Comparison of ENCODE assay signal across 8 cellular contexts in the genomic region with DNA sequence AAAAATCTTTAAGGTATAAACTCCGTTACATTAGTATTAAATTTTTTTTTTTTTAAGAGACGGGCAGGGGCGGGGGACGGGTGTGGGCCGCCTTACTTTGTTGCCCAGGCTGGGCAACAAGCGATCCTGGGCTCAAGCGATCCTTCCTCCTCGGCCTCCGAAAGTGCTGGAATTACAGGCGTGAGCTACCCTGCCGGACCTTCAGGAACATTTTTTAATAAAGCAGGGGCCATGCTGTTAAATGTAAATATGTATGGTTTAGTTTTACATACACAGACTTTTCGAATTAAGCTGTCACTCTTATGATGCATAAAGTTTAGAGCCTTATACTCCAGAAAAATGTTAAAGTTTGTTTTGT. TPM values are rescaled to one million over a fixed set of nuclear protein-coding genes. Genes with fewer than 3 reads are reported as not detected.
DNase-seq lines count a peak whose midpoint lies in the region; ATAC-seq and TF ChIP-seq lines count a peak whose summit lies in the region.

No MANE protein-coding gene starts in this region.

- H3K4me3 Mint-ChIP-seq in activated naive CD4-positive, alpha-beta T cell treated with anti-CD3 and anti-CD28 coated beads for 36 hours = peak overlapping the region; percentile 58

- in situ Hi-C loops in transverse colon (cut with MboI; ENCODE audit: low pct_ligation_motif_present in 1 of 4, low pct_unique_long_range_greater_than_20kb in 1 of 4, low sequenced_read_pairs in 3 of 4) = no loop called here

- H3K9me3 ChIP-seq in ascending aorta = no peaks in the 10 kb centered on the region
- H3K9me3 ChIP-seq in right lobe of liver = no peaks in the 10 kb centered on the region
- H3K9me3 ChIP-seq in transverse colon = no peaks in the 10 kb centered on the region

- H3K4me1 Mint-ChIP-seq in activated naive CD4-positive, alpha-beta T cell treated with anti-CD3 and anti-CD28 coated beads for 36 hours (ENCODE audit: low read depth) = peaks cover 44% of the 10 kb centered on the region

- TF ChIP-seq CTCF in ascending aorta (IDR thresholded peaks at IDR 0.05) (no peak), right lobe of liver (IDR thresholded peaks at IDR 0.05) (no peak), transverse colon (IDR thresholded peaks at IDR 0.05) (no peak)

- H3K27ac ChIP-seq in ascending aorta (peak overlapping the region; percentile 97 to 98), right lobe of liver (no peak overlapping the region), transverse colon (peak overlapping the region; percentile 95 to 98 (median 98))

- H3K36me3 ChIP-seq in ascending aorta (no peaks in the 10 kb centered on the region), right lobe of liver (no peaks in the 10 kb centered on the region), transverse colon (no peaks in the 10 kb centered on the region)

- CTCF ChIA-PET in activated naive CD4-positive, alpha-beta T cell treated with anti-CD3 and anti-CD28 coated beads for 36 hours (lab: Charles Lee) = interaction anchor here (0.7 to 0.8 kb wide), 2 partner anchors 33 to 67 kb away, joined by 3 to 6 read pairs; no protein-coding TSS in a partner anchor

- DNase-seq in activated naive CD4-positive, alpha-beta T cell treated with anti-CD3 and anti-CD28 coated beads for 36 hours = no peak
- no peak for DNase-seq in activated naive CD4-positive, alpha-beta T cell treated with anti-CD3 and anti-CD28 coated beads, Interleukin-2, amount 50 U/mL, for 16 hours
- DNase-seq in ascending aorta (ENCODE audit: low spot score in 2 of 2) (no peak), right lobe of liver (no peak), transverse colon (no peak), NCI-H1048 (lab: John Stamatoyannopoulos, UW) (no peak), OCI-M1 (lab: John Stamatoyannopoulos, UW) (no peak), NCI-H2171 treated with DMSO at 0.1 percent for 48 hours (lab: John Stamatoyannopoulos, UW) (no peak)

- TF ChIP-seq POLR2A in right lobe of liver (IDR thresholded peaks at IDR 0.05) (no peak), transverse colon (IDR thresholded peaks at IDR 0.05) (no peak)

- no peak overlapping the region for H3K27ac Mint-ChIP-seq in activated naive CD4-positive, alpha-beta T cell treated with anti-CD3 and anti-CD28 coated beads for 36 hours

- ATAC-seq in right lobe of liver = no peak

- no peaks in the 10 kb centered on the region for H3K27me3 ChIP-seq in ascending aorta
- H3K27me3 ChIP-seq in right lobe of liver = no peaks in the 10 kb centered on the region
- H3K27me3 ChIP-seq in transverse colon = no peaks in the 10 kb centered on the region

- WGBS in right lobe of liver (ENCODE audit: insufficient coverage, low coverage, low lambda C conversion rate, missing lambda C conversion rate) = 41% methylated on average over 12 of the region's 12 CpGs
- WGBS in transverse colon (ENCODE audit: low coverage in 1 of 2), 2 donors = 6 to 15% methylated on average over 2 to 12 of the region's 12 CpGs

- intact Hi-C loops in activated naive CD4-positive, alpha-beta T cell treated with anti-CD3 and anti-CD28 coated beads for 36 hours (cut with micrococcal nuclease) = loop anchor here (1.0 to 10.0 kb wide), 3 partner anchors 36 to 710 kb away; a partner anchor contains a TSS
- intact Hi-C loops in ascending aorta (cut with DNase I) = loop anchor here (5.0 kb wide), 1 partner anchor 810 kb away; no protein-coding TSS in a partner anchor
- intact Hi-C loops in right lobe of liver (cut with DNase I) = no loop called here
- intact Hi-C loops in transverse colon (cut with DNase I; ENCODE audit: low total_unique reads) = no loop called here

- H3K9me3 Mint-ChIP-seq in activated naive CD4-positive, alpha-beta T cell treated with anti-CD3 and anti-CD28 coated beads for 36 hours = no peaks in the 10 kb centered on the region

- H3K4me1 ChIP-seq in ascending aorta = peaks cover 0 to 29% of the 10 kb centered on the region in 2 donors
- peaks cover 0 to 16% (median 4%) of the 10 kb centered on the region in 4 donors for H3K4me1 ChIP-seq in right lobe of liver
- peaks cover 6 to 41% (median 15%) of the 10 kb centered on the region in 4 donors for H3K4me1 ChIP-seq in transverse colon

- H3K4me3 ChIP-seq in ascending aorta (peak overlapping the region; percentile 73 to 94), right lobe of liver (peak overlapping the region; percentile 76 to 83 (median 82)), transverse colon (peak overlapping the region; percentile 79 to 94 (median 89))

- H3K27me3 Mint-ChIP-seq in activated naive CD4-positive, alpha-beta T cell treated with anti-CD3 and anti-CD28 coated beads for 36 hours (ENCODE audit: low read depth) = no peaks in the 10 kb centered on the region

- no peak for TF ChIP-seq EP300 in transverse colon (IDR thresholded peaks at IDR 0.05; ENCODE audit: low read depth)

- H3K36me3 Mint-ChIP-seq in activated naive CD4-positive, alpha-beta T cell treated with anti-CD3 and anti-CD28 coated beads for 36 hours (ENCODE audit: low read depth) = peaks cover 2% of the 10 kb centered on the region

RNA-seq across cellular contexts. Expression of a gene that starts 2.4 kb away (rescaled TPM):
- 10 to 100 TPM; 11.8 to 13.1 TPM for total RNA-seq in activated naive CD4-positive, alpha-beta T cell treated with anti-CD3 and anti-CD28 coated beads for 36 hours
- total RNA-seq in ascending aorta (6.0 TPM), right lobe of liver (1 to 10 TPM; 4.9 to 5.6 (median 5.4) TPM), transverse colon (10 to 100 TPM in 3 of 4 donors, 1 to 10 TPM in 1; 4.6 to 25.8 (median 16.0) TPM)

Comparison
In these comparisons a context has a peak if more than half of its experiments do, and no peak if none do; other contexts are left out.
1. H3K27ac ChIP-seq: peak in ascending aorta (2 of 2) and transverse colon (4 of 4); none in right lobe of liver (0 of 3).
2. intact Hi-C loops: an anchor here in activated naive CD4-positive, alpha-beta T cell treated with anti-CD3 and anti-CD28 coated beads for 36 hours (1.0 to 10.0 kb wide) and ascending aorta (5.0 kb wide); none called in right lobe of liver and transverse colon.
3. Peak in every context shown above with its lines, with median percentiles within 50 percentile points of each other: H3K4me3 ChIP-seq.